In the genomic region with DNA sequence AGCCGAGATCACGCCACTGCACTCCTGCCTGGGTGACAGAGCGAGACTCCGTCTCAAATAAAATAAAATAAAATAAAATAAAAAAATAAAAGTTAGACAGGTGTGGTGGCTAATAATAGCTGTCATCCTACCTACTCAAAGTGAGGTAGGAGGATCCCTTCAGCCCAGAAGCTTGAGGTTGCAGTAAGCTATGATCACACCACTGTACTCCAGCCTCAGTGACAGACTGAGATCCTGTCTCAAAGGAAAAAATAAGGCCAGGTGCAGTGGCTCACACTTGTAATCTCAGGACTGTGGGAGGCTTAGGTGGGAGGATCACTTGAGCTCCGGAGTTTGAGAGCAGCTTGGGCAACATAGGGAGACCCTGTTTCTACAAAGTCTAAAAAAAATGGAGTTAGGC, we compare ENCODE assay signal across 19 cellular contexts. TPM values are rescaled to one million over a fixed set of nuclear protein-coding genes. Genes with fewer than 3 reads are reported as not detected.
DNase-seq lines count a peak whose midpoint lies in the region; ATAC-seq and TF ChIP-seq lines count a peak whose summit lies in the region.
"Had no signal": no experiment of that assay in that cellular context is flagged by ENCODE, and none has a peak within 500 bp of the region (broad histone marks: within the 10 kb centered on the region; RNA-seq: fewer than 3 reads in every experiment).

No MANE protein-coding gene starts in this region.

- H3K4me3 ChIP-seq in HEK293 (ENCODE audit: low read depth, low read length) (no peak overlapping the region), Karpas-422 (ENCODE audit: low read length) (no peak overlapping the region)
- H3K4me3 ChIP-seq: BLaER1 had no signal

- TF ChIP-seq CTCF in HEK293 (tag by site-specific recombination; IDR thresholded peaks at IDR 0.05): no peak

- POLR2A ChIA-PET in HEK293 (lab: Yijun Ruan, JAX): interaction anchor here (1.2 kb wide), 1 partner anchor 11 kb away, joined by 3 read pairs; no protein-coding TSS in a partner anchor

- H3K27ac ChIP-seq in HEK293 (ENCODE audit: extremely low read depth, low read depth, low read length) (no peak overlapping the region), Karpas-422 (ENCODE audit: low read length) (no peak overlapping the region)
- H3K27ac ChIP-seq: BLaER1 had no signal

- CTCF ChIA-PET in HEK293 (lab: Yijun Ruan, JAX): interaction anchor here (1.6 to 2.6 kb wide), 2 partner anchors 18 to 46 kb away, joined by 4 to 7 read pairs; a partner anchor contains a TSS

- no peak for ATAC-seq in GM18498 (IDR thresholded peaks at IDR 0.05; ENCODE audit: unreplicated experiment)

- no peak overlapping the region for H2AFZ ChIP-seq in Karpas-422 (ENCODE audit: low read length)

- H3K9me3 ChIP-seq in HEK293 (ENCODE audit: control insufficient read depth, insufficient read depth, low read depth, low read length): no peaks in the 10 kb centered on the region
- H3K9me3 ChIP-seq in Karpas-422 (ENCODE audit: low read length): no peaks in the 10 kb centered on the region
- H3K9me3 ChIP-seq: BE2C, BLaER1 had no signal

- H3K4me2 ChIP-seq in Karpas-422 (ENCODE audit: low read depth, low read length, poor library complexity, severe bottlenecking): no peak overlapping the region
- H3K4me2 ChIP-seq: BLaER1 had no signal

- no peaks in the 10 kb centered on the region for H3K9me2 ChIP-seq in Karpas-422 (replicated peaks; ENCODE audit: insufficient read depth, low read length)

- no peak overlapping the region for H3K9ac ChIP-seq in Karpas-422 (ENCODE audit: low read length)
- H3K9ac ChIP-seq: BLaER1 had no signal

- no peaks in the 10 kb centered on the region for H3K27me3 ChIP-seq in Karpas-422 (ENCODE audit: low read length)
- H3K27me3 ChIP-seq: BE2C, BLaER1 had no signal

- H3K4me1 ChIP-seq in HEK293 (ENCODE audit: control insufficient read depth, insufficient read depth, low read length) (no peaks in the 10 kb centered on the region), Karpas-422 (ENCODE audit: low read length) (no peaks in the 10 kb centered on the region)
- H3K4me1 ChIP-seq: BE2C, BLaER1 had no signal

- peaks cover 8% of the 10 kb centered on the region for H3K79me2 ChIP-seq in Karpas-422 (ENCODE audit: low read length)

- DNase-seq in Karpas-422 (peak; percentile 30), putamen (ENCODE audit: low spot score) (peak; percentile 37), DMS153 treated with DMSO at 0.1 percent for 48 hours (lab: John Stamatoyannopoulos, UW; ENCODE audit: unreplicated experiment) (no peak)
- DNase-seq: 8988T; ACHN; BE2C; C1 segment of cervical spinal cord; CD4-positive, alpha-beta memory T cell; CD4-positive, CD25-positive, alpha-beta regulatory T cell; CD8-positive, alpha-beta memory T cell; COR-L47; DMS 273 treated with DMSO at 0.1 percent for 48 hours; DMS153; DMS79 treated with DMSO at 0.1 percent for 48 hours; GF-D8 had no signal

- peaks cover 8% of the 10 kb centered on the region; the same call in 1 of the 2 replicates for H4K20me1 ChIP-seq in Karpas-422 (ENCODE audit: insufficient read depth, low read depth, low read length)

- H3K36me3 ChIP-seq in HEK293 (ENCODE audit: control insufficient read depth in 2 of 2, insufficient read depth in 1 of 2, low read length in 2 of 2) (peaks cover 38 to 89% of the 10 kb centered on the region in 2 experiments), Karpas-422 (ENCODE audit: insufficient read depth, low read length) (peaks cover 32% of the 10 kb centered on the region)

TF ChIP-seq in HEK293, 187 proteins besides CTCF, POLR2A, EP300 and RAD21:
- TF ChIP-seq ZNF768 (tag by site-specific recombination; IDR thresholded peaks at IDR 0.05) (no peak), EGR2 (tag by site-specific recombination; IDR thresholded peaks at IDR 0.05; ENCODE audit: low read depth) (peak; percentile 38; the same call in 1 of the 2 replicates)

RNA-seq across cellular contexts. Expression of a gene that starts 18.0 kb away (rescaled TPM):
- total RNA-seq in Karpas-422 (2014; rRNA removed; shearing (Covaris generic); ENCODE audit: low replicate concordance): 25.0 and 37.6 TPM in 2 replicates

RNA-seq across cellular contexts. Expression of a gene that starts 18.8 kb away (rescaled TPM):
- total RNA-seq in Karpas-422 (2014; rRNA removed; shearing (Covaris generic); ENCODE audit: low replicate concordance): not detected in 2 replicates
- total RNA-seq: A673; CD4-positive, alpha-beta memory T cell; CD4-positive, CD25-positive, alpha-beta regulatory T cell; CD8-positive, alpha-beta memory T cell had no signal

RNA-seq across cellular contexts. Expression of a gene that starts 43.5 kb away (rescaled TPM):
- total RNA-seq in Karpas-422 (2014; rRNA removed; shearing (Covaris generic); ENCODE audit: low replicate concordance): 36.3 and 69.0 TPM in 2 replicates

RNA-seq across cellular contexts. Expression of a gene that starts 44.8 kb away (rescaled TPM):
- total RNA-seq in Karpas-422 (2014; rRNA removed; shearing (Covaris generic); ENCODE audit: low replicate concordance): 0.25 TPM in 1 of 2 replicates, not detected in the other
